8 cellular contexts compared by ENCODE assay signal in genomic region chr11:13669544-13670488, GRCh38. TPM values are rescaled to one million over a fixed set of nuclear protein-coding genes. Genes with fewer than 3 reads are reported as not detected.
A peak's percentile ranks its signal among the peaks of the same experiment; 100 is the strongest.
DNase-seq lines count a peak whose midpoint lies in the region; ATAC-seq, FAIRE-seq and TF ChIP-seq lines count a peak whose summit lies in the region.

No MANE protein-coding gene starts in this region.

- TF ChIP-seq EP300 in A549 (IDR thresholded peaks at IDR 0.05), result no peak

- H3K27ac Mint-ChIP-seq in activated naive CD8-positive, alpha-beta T cell, result peak overlapping the region; percentile 96
- peak overlapping the region; percentile 95 for H3K27ac Mint-ChIP-seq in type B pancreatic cell

- FAIRE-seq in A549 (lab: Jason Lieb, UNC) (no peak), H54 (lab: Jason Lieb, UNC) (no peak), keratinocyte (lab: Jason Lieb, UNC) (no peak)

- dilution Hi-C loops in keratinocyte (cut with MboI; ENCODE audit: extremely low pct_ligation_motif_present, low sequenced_read_pairs), result no loop called here

- no peak for ATAC-seq in A549

- no peaks in the 10 kb centered on the region for H3K27me3 ChIP-seq in keratinocyte (ENCODE audit: control insufficient read depth, extremely low read depth, insufficient read depth, low read length)

- no peak for DNase-seq in A549 (ENCODE audit: low read depth in 1 of 2, low spot score in 1 of 2)
- DNase-seq in H54 (ENCODE audit: insufficient read length, low spot score), result peak; percentile 12
- no peak for DNase-seq in keratinocyte (ENCODE audit: low read depth, low spot score)
- no peak for DNase-seq in type B pancreatic cell (ENCODE audit: extremely low spot score, unreplicated experiment)
- DNase-seq in DMS114 treated with DMSO at 0.1 percent for 48 hours (lab: John Stamatoyannopoulos, UW; ENCODE audit: unreplicated experiment), result no peak
- DNase-seq in NCI-H1436 (lab: John Stamatoyannopoulos, UW), result no peak
- no peak for DNase-seq in NCI-H774 (lab: John Stamatoyannopoulos, UW)

- H3K4me1 Mint-ChIP-seq in activated naive CD8-positive, alpha-beta T cell (ENCODE audit: low read depth), result peaks cover 51% of the 10 kb centered on the region
- H3K4me1 Mint-ChIP-seq in type B pancreatic cell (ENCODE audit: unreplicated experiment), result peaks cover 37% of the 10 kb centered on the region

- TF ChIP-seq RAD21 in A549 (conservative IDR thresholded peaks at IDR 0.05 in 1 of 2, IDR thresholded peaks at IDR 0.05 in 1 of 2), result no peak

- peak overlapping the region; percentile 97 for H3K4me3 Mint-ChIP-seq in activated naive CD8-positive, alpha-beta T cell
- H3K4me3 Mint-ChIP-seq in type B pancreatic cell, result peak overlapping the region; percentile 93

- H3K9me3 ChIP-seq in A549 (no peaks in the 10 kb centered on the region), keratinocyte (ENCODE audit: control insufficient read depth, low read depth, low read length) (no peaks in the 10 kb centered on the region)

- no peak overlapping the region for H2AFZ ChIP-seq in keratinocyte (ENCODE audit: control insufficient read depth, low read length)

- H3K4me3 ChIP-seq in A549 (peak overlapping the region; percentile 98), keratinocyte (ENCODE audit: control insufficient read depth in 2 of 3, extremely low read depth in 1 of 3, insufficient read depth in 2 of 3, low read depth in 1 of 3, low read length in 3 of 3) (peak overlapping the region; percentile 80 to 89 (median 85))

- peak overlapping the region; percentile 90 to 96 for H3K27ac ChIP-seq in A549
- H3K27ac ChIP-seq in keratinocyte (ENCODE audit: control insufficient read depth, insufficient read depth, low read length), result peak overlapping the region; percentile 82

- H3K4me1 ChIP-seq in A549, result peaks cover 19% of the 10 kb centered on the region; the same call in 2 of the 3 replicates
- H3K4me1 ChIP-seq in keratinocyte (ENCODE audit: control insufficient read depth, extremely low read depth, insufficient read depth, low read length), result peaks cover 38% of the 10 kb centered on the region

- TF ChIP-seq POLR2A in A549 (IDR thresholded peaks at IDR 0.05; ENCODE audit: low read length) (no peak), H54 (IDR thresholded peaks at IDR 0.05; ENCODE audit: low read depth, low read length) (no peak)

- POLR2A ChIA-PET in A549 (lab: Yijun Ruan, JAX), result no interaction called here

- no peaks in the 10 kb centered on the region for H3K9me1 ChIP-seq in keratinocyte (ENCODE audit: control insufficient read depth, extremely low read depth, insufficient read depth, low read length)

- no peaks in the 10 kb centered on the region for H3K9me3 Mint-ChIP-seq in activated naive CD8-positive, alpha-beta T cell (ENCODE audit: low read depth)
- H3K9me3 Mint-ChIP-seq in type B pancreatic cell, result no peaks in the 10 kb centered on the region

- peaks cover 60% of the 10 kb centered on the region for H3K79me2 ChIP-seq in keratinocyte (ENCODE audit: control insufficient read depth, insufficient read depth, low read length)

- peak overlapping the region; percentile 80 for H3K9ac ChIP-seq in keratinocyte (ENCODE audit: control insufficient read depth, extremely low read depth, insufficient read depth, low read length)

- CTCF ChIA-PET in A549 (lab: Yijun Ruan, JAX), result no interaction called here

- peak overlapping the region; percentile 90 for H3K4me2 ChIP-seq in A549
- peak overlapping the region; percentile 89 for H3K4me2 ChIP-seq in keratinocyte (ENCODE audit: control insufficient read depth, extremely low read depth, insufficient read depth, low read depth, low read length)

- WGBS in A549 (ENCODE audit: missing lambda C conversion rate), result 66% methylated on average over 16 of the region's 18 CpGs

- peaks cover 3% of the 10 kb centered on the region for H4K20me1 ChIP-seq in keratinocyte (ENCODE audit: control insufficient read depth, extremely low read depth, insufficient read depth, low read length)

- TF ChIP-seq CTCF in A549 (IDR thresholded peaks at IDR 0.05), result no peak
- no peak for TF ChIP-seq CTCF in keratinocyte (optimal IDR thresholded peaks at IDR 0.05 in 1 of 3, IDR thresholded peaks at IDR 0.05 in 1 of 3, conservative IDR thresholded peaks at IDR 0.05 in 1 of 3; ENCODE audit: extremely low read depth in 1 of 3, insufficient read depth in 2 of 3, low read length in 3 of 3)
- no peak for TF ChIP-seq CTCF in type B pancreatic cell (conservative IDR thresholded peaks at IDR 0.05)

- no peaks in the 10 kb centered on the region for H3K27me3 Mint-ChIP-seq in activated naive CD8-positive, alpha-beta T cell
- H3K27me3 Mint-ChIP-seq in type B pancreatic cell, result no peaks in the 10 kb centered on the region

- H3K36me3 ChIP-seq in keratinocyte (ENCODE audit: control insufficient read depth in 2 of 2, extremely low read depth in 1 of 2, insufficient read depth in 2 of 2, low read length in 2 of 2), result no peaks in the 10 kb centered on the region

- peaks cover 8% of the 10 kb centered on the region for H3K36me3 Mint-ChIP-seq in activated naive CD8-positive, alpha-beta T cell
- H3K36me3 Mint-ChIP-seq in type B pancreatic cell, result peaks cover 19% of the 10 kb centered on the region

TF ChIP-seq in A549, 52 proteins besides CTCF, POLR2A, EP300 and RAD21:
- TF ChIP-seq ZNF302 (CRISPR knock-in tag; IDR thresholded peaks at IDR 0.05) (no peak), HES2 (IDR thresholded peaks at IDR 0.05) (no peak), MAX (IDR thresholded peaks at IDR 0.05) (no peak), EHF (CRISPR knock-in tag; IDR thresholded peaks at IDR 0.05) (no peak), FOSB (CRISPR knock-in tag; IDR thresholded peaks at IDR 0.05) (no peak), ESRRA (IDR thresholded peaks at IDR 0.05; ENCODE audit: borderline replicate concordance, low read length) (no peak), GATA3 (IDR thresholded peaks at IDR 0.05; ENCODE audit: borderline replicate concordance) (no peak), HOXB5 (CRISPR knock-in tag; IDR thresholded peaks at IDR 0.05) (no peak), CEBPB (IDR thresholded peaks at IDR 0.05) (peak; percentile 35 to 45; a peak in 2 of 4 replicates)

RNA-seq across cellular contexts. Expression of gene FAR1, which starts 1.3 kb away (rescaled TPM):
- polyA plus RNA-seq in A549 (2011; rRNA removed), result 111 and 119 TPM in 2 replicates
- 33.2 and 34.9 TPM in 2 replicates for polyA plus RNA-seq in A549 (2012; cell fraction: cytosol; rRNA removed)
- polyA plus RNA-seq in A549 (2012; cell fraction: nucleus; rRNA removed), result 16.0 and 18.1 TPM in 2 replicates
- polyA plus RNA-seq in A549 (2017; fragmentation: RNase III; extraction: RNeasy Plus Mini Kit Qiagen cat#74134 plus additional on column Dnase treatment), result 41.8 to 44.3 TPM (median 42.2 TPM) in 3 replicates
- 50.3 and 51.3 TPM in 2 replicates for polyA minus RNA-seq in A549 (2011; rRNA and poly(A)+ RNA removed)
- 86.9 to 140 TPM (median 96.9 TPM) in 3 replicates for polyA plus RNA-seq in keratinocyte
- 17.4 TPM for polyA plus RNA-seq in keratinocyte (2011; ENCODE audit: low read depth)
- 55.1 and 133 TPM in 2 replicates for polyA plus RNA-seq in keratinocyte (2011; cell fraction: cytosol; rRNA removed)
- 125 and 155 TPM in 2 replicates for polyA plus RNA-seq in keratinocyte (2011; cell fraction: nucleus; rRNA removed)
- 26.4 and 57.0 TPM in 2 replicates for polyA plus RNA-seq in keratinocyte (2012; ENCODE audit: low replicate concordance)
- 78.0 to 203 TPM (median 123 TPM) in 3 replicates for polyA minus RNA-seq in keratinocyte
- polyA minus RNA-seq in keratinocyte (2011; cell fraction: cytosol; rRNA and poly(A)+ RNA removed), result 57.2 TPM
- 94.3 and 204 TPM in 2 replicates for polyA minus RNA-seq in keratinocyte (2011; cell fraction: nucleus; rRNA and poly(A)+ RNA removed)
- total RNA-seq in type B pancreatic cell (ENCODE audit: low replicate concordance), result 50.2 and 69.0 TPM in 2 replicates
